In the genomic region with DNA sequence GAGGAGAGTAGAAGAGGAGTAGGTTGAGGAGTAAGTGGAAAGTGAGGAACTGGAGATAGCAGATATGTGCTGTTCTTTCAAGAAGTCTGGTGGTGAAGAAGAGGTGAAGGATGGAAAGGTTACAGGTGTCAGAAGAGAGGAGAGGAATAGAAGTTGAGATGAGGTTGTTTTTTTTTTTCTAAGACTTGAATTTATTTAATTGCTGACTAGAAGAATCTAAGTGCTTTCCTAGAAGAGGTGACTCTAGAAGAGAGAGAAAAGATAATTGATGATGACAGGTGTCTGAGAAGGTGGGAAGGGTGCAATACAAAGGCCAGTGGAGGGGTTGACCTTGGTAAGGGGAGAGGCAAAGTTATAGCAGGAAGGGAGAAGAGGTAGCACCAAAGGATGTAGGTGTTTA, we compare ENCODE assay signal across 29 cellular contexts.
"Had no signal": no experiment of that assay in that cellular context is flagged by ENCODE, and none has a peak within 500 bp of the region (broad histone marks: within the 10 kb centered on the region; RNA-seq: fewer than 3 reads in every experiment).

No MANE protein-coding gene starts in this region.

- ATAC-seq: stimulated activated effector memory CD8-positive, alpha-beta T cell treated with anti-CD3 and anti-CD28 coated beads, Interleukin-12 subunit alpha, Interleukin-12 subunit beta, amount 100 ng/mL, for 72 hours; stimulated activated memory B cell treated with anti-CD40 and anti-IgM and Interleukin-4, amounts not matched to agents 10 μg/mL and 1 μg/mL and 100 μg/mL, for 72 hours; stimulated activated naive B cell treated with anti-CD40 and anti-IgM and Interleukin-4, amounts not matched to agents 10 μg/mL and 1 μg/mL and 100 μg/mL, for 72 hours; stimulated activated naive CD8-positive, alpha-beta T cell treated with anti-CD3 and anti-CD28 coated beads, Interleukin-15, amount 100 ng/mL, for 72 hours; stimulated activated naive CD8-positive, alpha-beta T cell treated with anti-CD3 and anti-CD28 coated beads, Interleukin-15, Interleukin-2, amounts not matched to agents 100 U/mL and 50 U/mL, for 24 hours had no signal

- H3K4me1 ChIP-seq: stomach, suprapubic skin, testis, thyroid gland, tibial artery, tibial nerve, transverse colon, upper lobe of right lung, uterus, vagina had no signal

- DNase-seq: stimulated activated CD4-positive, alpha-beta T cell treated with anti-CD3 and anti-CD28 coated beads, Interleukin-2, amount 100 ng/mL, for 48 hours; stimulated activated CD4-positive, alpha-beta T cell treated with anti-CD3 and anti-CD28 coated beads, Interleukin-4, amount 100 ng/mL, for 1 hour; stimulated activated CD4-positive, alpha-beta T cell treated with anti-CD3 and anti-CD28 coated beads, Interleukin-4, amount 100 ng/mL, for 24 hours; stimulated activated CD4-positive, alpha-beta T cell treated with anti-CD3 and anti-CD28 coated beads, Interleukin-4, amount 100 ng/mL, for 4 hours; stimulated activated CD8-positive, alpha-beta memory T cell treated with anti-CD3 and anti-CD28 coated beads, Interleukin-4, amount 100 ng/mL, for 48 hours; stimulated activated naive B cell treated with anti-CD40 and anti-IgM and Interleukin-4, amounts not matched to agents 10 μg/mL and 1 μg/mL and 100 μg/mL, for 72 hours; stimulated activated naive CD4-positive, alpha-beta T cell; stimulated activated naive CD4-positive, alpha-beta T cell treated with Interleukin-2 at 50 U/mL for 16 hours; stimulated activated naive CD8-positive, alpha-beta T cell treated with anti-CD3 and anti-CD28 coated beads, Interleukin-15, amount 100 ng/mL, for 72 hours; stimulated activated naive CD8-positive, alpha-beta T cell treated with anti-CD3 and anti-CD28 coated beads, Interleukin-15, Interleukin-2, amounts not matched to agents 100 U/mL and 50 U/mL, for 24 hours; stomach; substantia nigra; testis; thyroid gland; tibial artery; transverse colon; trophoblast cell; upper lobe of left lung; upper lobe of right lung; uterus had no signal

- H3K9me3 Mint-ChIP-seq: stimulated activated effector memory CD8-positive, alpha-beta T cell treated with anti-CD3 and anti-CD28 coated beads, Interleukin-12 subunit alpha, Interleukin-12 subunit beta, amount 100 ng/mL, for 72 hours; stimulated activated memory B cell treated with anti-CD40 and anti-IgM and Interleukin-4, amounts not matched to agents 10 μg/mL and 1 μg/mL and 100 μg/mL, for 72 hours; stimulated activated naive B cell treated with anti-CD40 and anti-IgM and Interleukin-4, amounts not matched to agents 10 μg/mL and 1 μg/mL and 100 μg/mL, for 72 hours; stimulated activated naive CD8-positive, alpha-beta T cell treated with anti-CD3 and anti-CD28 coated beads, Interleukin-15, amount 100 ng/mL, for 72 hours; stimulated activated naive CD8-positive, alpha-beta T cell treated with anti-CD3 and anti-CD28 coated beads, Interleukin-15, Interleukin-2, amounts not matched to agents 100 ng/mL and 50 ng/mL, for 24 hours; type B pancreatic cell had no signal

- FAIRE-seq: urothelium cell line had no signal

- H3K27me3 ChIP-seq: stomach, suprapubic skin, testis, thyroid gland, tibial artery, tibial nerve, transverse colon, upper lobe of left lung, upper lobe of right lung, uterus, vagina had no signal

- H3K27ac Mint-ChIP-seq: stimulated activated effector memory CD8-positive, alpha-beta T cell treated with anti-CD3 and anti-CD28 coated beads, Interleukin-12 subunit alpha, Interleukin-12 subunit beta, amount 100 ng/mL, for 72 hours; stimulated activated memory B cell treated with anti-CD40 and anti-IgM and Interleukin-4, amounts not matched to agents 10 μg/mL and 1 μg/mL and 100 μg/mL, for 72 hours; stimulated activated naive B cell treated with anti-CD40 and anti-IgM and Interleukin-4, amounts not matched to agents 10 μg/mL and 1 μg/mL and 100 μg/mL, for 72 hours; stimulated activated naive CD8-positive, alpha-beta T cell treated with anti-CD3 and anti-CD28 coated beads, Interleukin-15, amount 100 ng/mL, for 72 hours; stimulated activated naive CD8-positive, alpha-beta T cell treated with anti-CD3 and anti-CD28 coated beads, Interleukin-15, Interleukin-2, amounts not matched to agents 100 ng/mL and 50 ng/mL, for 24 hours; type B pancreatic cell had no signal

- H3K4me3 Mint-ChIP-seq: stimulated activated effector memory CD8-positive, alpha-beta T cell treated with anti-CD3 and anti-CD28 coated beads, Interleukin-12 subunit alpha, Interleukin-12 subunit beta, amount 100 ng/mL, for 72 hours; stimulated activated memory B cell treated with anti-CD40 and anti-IgM and Interleukin-4, amounts not matched to agents 10 μg/mL and 1 μg/mL and 100 μg/mL, for 72 hours; stimulated activated naive B cell treated with anti-CD40 and anti-IgM and Interleukin-4, amounts not matched to agents 10 μg/mL and 1 μg/mL and 100 μg/mL, for 72 hours; stimulated activated naive CD8-positive, alpha-beta T cell treated with anti-CD3 and anti-CD28 coated beads, Interleukin-15, amount 100 ng/mL, for 72 hours; stimulated activated naive CD8-positive, alpha-beta T cell treated with anti-CD3 and anti-CD28 coated beads, Interleukin-15, Interleukin-2, amounts not matched to agents 100 ng/mL and 50 ng/mL, for 24 hours; type B pancreatic cell had no signal

- H3K27ac ChIP-seq: stomach, suprapubic skin, testis, thoracic aorta, thyroid gland, tibial artery, tibial nerve, transverse colon, upper lobe of left lung, upper lobe of right lung, uterus, vagina had no signal

- H3K27me3 Mint-ChIP-seq: stimulated activated memory B cell treated with anti-CD40 and anti-IgM and Interleukin-4, amounts not matched to agents 10 μg/mL and 1 μg/mL and 100 μg/mL, for 72 hours; stimulated activated naive B cell treated with anti-CD40 and anti-IgM and Interleukin-4, amounts not matched to agents 10 μg/mL and 1 μg/mL and 100 μg/mL, for 72 hours; stimulated activated naive CD8-positive, alpha-beta T cell treated with anti-CD3 and anti-CD28 coated beads, Interleukin-15, amount 100 ng/mL, for 72 hours; stimulated activated naive CD8-positive, alpha-beta T cell treated with anti-CD3 and anti-CD28 coated beads, Interleukin-15, Interleukin-2, amounts not matched to agents 100 ng/mL and 50 ng/mL, for 24 hours; type B pancreatic cell had no signal

- H3K9me3 ChIP-seq: stomach, suprapubic skin, testis, thoracic aorta, thyroid gland, tibial artery, tibial nerve, transverse colon, upper lobe of left lung, upper lobe of right lung, uterus, vagina had no signal

- H3K4me1 Mint-ChIP-seq: stimulated activated effector memory CD8-positive, alpha-beta T cell treated with anti-CD3 and anti-CD28 coated beads, Interleukin-12 subunit alpha, Interleukin-12 subunit beta, amount 100 ng/mL, for 72 hours; stimulated activated memory B cell treated with anti-CD40 and anti-IgM and Interleukin-4, amounts not matched to agents 10 μg/mL and 1 μg/mL and 100 μg/mL, for 72 hours; stimulated activated naive B cell treated with anti-CD40 and anti-IgM and Interleukin-4, amounts not matched to agents 10 μg/mL and 1 μg/mL and 100 μg/mL, for 72 hours; stimulated activated naive CD8-positive, alpha-beta T cell treated with anti-CD3 and anti-CD28 coated beads, Interleukin-15, amount 100 ng/mL, for 72 hours had no signal

- H3K4me3 ChIP-seq: stomach, suprapubic skin, testis, thoracic aorta, thyroid gland, tibial artery, tibial nerve, transverse colon, upper lobe of left lung, upper lobe of right lung, uterus, vagina had no signal

- H3K36me3 ChIP-seq: uterus had no signal
